1 cellular context compared by ENCODE assay signal in the genomic region with DNA sequence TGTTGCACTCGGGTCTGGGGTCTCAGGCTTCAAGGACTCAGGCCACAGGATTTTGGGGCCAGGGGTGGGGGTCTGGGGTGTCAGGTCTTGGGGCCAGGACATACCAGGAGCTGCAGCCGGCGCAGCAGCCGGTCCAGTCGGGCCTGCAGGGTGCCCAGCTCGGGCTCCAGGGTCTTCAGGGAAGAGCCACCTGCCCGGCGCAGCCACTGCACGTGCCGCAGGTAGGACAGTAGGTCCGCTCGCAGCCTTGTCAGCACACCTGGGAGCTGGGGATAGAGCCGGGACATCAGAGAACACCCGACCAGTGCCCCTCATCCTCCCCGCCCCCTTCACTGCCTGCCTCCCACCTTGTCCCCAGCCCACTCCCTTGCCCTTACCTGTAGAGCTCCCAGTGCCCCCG.
TF ChIP-seq lines count a peak whose summit lies in the region.

No MANE protein-coding gene starts in this region.

TF ChIP-seq in H1, 55 proteins besides CTCF, POLR2A, EP300 and RAD21:
- TF ChIP-seq KDM4A (IDR thresholded peaks at IDR 0.05; ENCODE audit: low read depth, low read length, severe bottlenecking), result no peak
- TF ChIP-seq EZH2 (IDR thresholded peaks at IDR 0.05; ENCODE audit: low read depth, low read length, severe bottlenecking), result no peak
- no peak for TF ChIP-seq JUN (IDR thresholded peaks at IDR 0.05; ENCODE audit: low read depth, low read length)
- TF ChIP-seq NANOG (IDR thresholded peaks at IDR 0.05; ENCODE audit: insufficient read depth, low read depth, low read length, poor library complexity, severe bottlenecking), result no peak
- TF ChIP-seq CBX8 (IDR thresholded peaks at IDR 0.05; ENCODE audit: borderline replicate concordance, low read depth, low read length), result no peak
- no peak for TF ChIP-seq MAFK (IDR thresholded peaks at IDR 0.05; ENCODE audit: low read depth, low read length)
- TF ChIP-seq CTBP2 (IDR thresholded peaks at IDR 0.05; ENCODE audit: borderline replicate concordance, insufficient read depth, insufficient read length, low read length), result no peak
- TF ChIP-seq GTF2F1 (IDR thresholded peaks at IDR 0.05; ENCODE audit: borderline replicate concordance, low read depth, low read length), result no peak
